Comparison of ENCODE assay signal across 2 cellular contexts in the genomic region with DNA sequence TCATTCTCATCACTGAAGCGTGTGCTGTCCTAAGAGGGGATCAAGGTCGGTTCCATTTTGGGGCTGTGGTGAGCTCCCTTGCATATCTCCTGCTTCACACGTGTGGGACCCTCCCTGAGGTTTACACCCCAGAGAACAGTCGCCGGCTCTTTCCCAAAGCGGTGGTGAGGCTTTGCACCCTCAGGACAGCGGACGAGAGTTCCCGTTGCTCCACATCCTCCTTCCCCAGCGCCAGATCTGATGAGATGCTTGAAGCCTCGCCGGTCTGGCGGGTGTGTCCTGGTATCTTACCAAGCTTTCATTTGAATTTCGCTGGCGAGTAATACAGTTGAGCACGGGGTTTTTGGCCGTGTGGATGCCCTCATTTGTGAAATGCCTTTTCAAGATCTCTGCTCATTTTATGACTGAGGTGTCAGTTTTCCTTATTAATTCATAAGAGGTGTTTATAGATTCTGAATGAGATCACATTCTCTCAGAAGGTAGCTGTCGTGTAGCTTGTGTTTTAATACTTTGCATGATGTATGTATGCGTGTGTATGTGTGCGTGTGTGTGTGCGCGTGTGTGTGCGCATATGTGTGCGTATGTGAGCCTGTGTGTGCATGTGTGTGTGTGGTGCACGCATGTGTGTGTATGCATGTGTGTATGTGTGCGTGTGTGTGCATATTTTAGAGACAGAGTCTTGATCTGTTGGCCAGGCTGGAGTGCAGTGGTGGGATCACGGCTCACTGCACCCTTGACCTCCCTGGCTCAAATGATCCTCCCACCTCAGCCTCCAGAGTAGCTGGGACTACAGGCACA.
TF ChIP-seq lines count a peak whose summit lies in the region.

No MANE protein-coding gene starts in this region.

TF ChIP-seq in SK-N-SH, 30 proteins besides CTCF, POLR2A, EP300 and RAD21 (continued from another document):
- TF ChIP-seq FOXM1 (IDR thresholded peaks at IDR 0.05; ENCODE audit: low read depth) (no peak), RFX5 (IDR thresholded peaks at IDR 0.05; ENCODE audit: low read length) (no peak), NFIC (IDR thresholded peaks at IDR 0.05; ENCODE audit: borderline replicate concordance) (no peak), ZBTB33 (IDR thresholded peaks at IDR 0.05; ENCODE audit: borderline replicate concordance, low read depth) (no peak), GABPA (IDR thresholded peaks at IDR 0.05; ENCODE audit: low read depth) (no peak), SMC3 (IDR thresholded peaks at IDR 0.05; ENCODE audit: low read depth, low read length) (no peak), EZH2phosphoT487 (IDR thresholded peaks at IDR 0.05; ENCODE audit: borderline replicate concordance, low read depth) (no peak)

TF ChIP-seq in SK-N-SH treated with all-trans-retinoic acid at 6 μM for 48 hours, 23 proteins besides CTCF, POLR2A, EP300 and RAD21:
- TF ChIP-seq, protein P1, sequence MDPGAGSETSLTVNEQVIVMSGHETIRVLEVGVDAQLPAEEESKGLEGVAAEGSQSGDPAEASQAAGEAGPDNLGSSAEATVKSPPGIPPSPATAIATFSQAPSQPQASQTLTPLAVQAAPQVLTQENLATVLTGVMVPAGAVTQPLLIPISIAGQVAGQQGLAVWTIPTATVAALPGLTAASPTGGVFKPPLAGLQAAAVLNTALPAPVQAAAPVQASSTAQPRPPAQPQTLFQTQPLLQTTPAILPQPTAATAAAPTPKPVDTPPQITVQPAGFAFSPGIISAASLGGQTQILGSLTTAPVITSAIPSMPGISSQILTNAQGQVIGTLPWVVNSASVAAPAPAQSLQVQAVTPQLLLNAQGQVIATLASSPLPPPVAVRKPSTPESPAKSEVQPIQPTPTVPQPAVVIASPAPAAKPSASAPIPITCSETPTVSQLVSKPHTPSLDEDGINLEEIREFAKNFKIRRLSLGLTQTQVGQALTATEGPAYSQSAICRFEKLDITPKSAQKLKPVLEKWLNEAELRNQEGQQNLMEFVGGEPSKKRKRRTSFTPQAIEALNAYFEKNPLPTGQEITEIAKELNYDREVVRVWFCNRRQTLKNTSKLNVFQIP (CRISPR knock-in tag; IDR thresholded peaks at IDR 0.05; ENCODE audit: borderline replicate concordance, low read depth), result no peak
- no peak for TF ChIP-seq TOX (CRISPR knock-in tag; IDR thresholded peaks at IDR 0.05; ENCODE audit: borderline replicate concordance)
- TF ChIP-seq ZFP30 (CRISPR knock-in tag; IDR thresholded peaks at IDR 0.05), result no peak
- no peak for TF ChIP-seq ZNF565 (CRISPR knock-in tag; conservative IDR thresholded peaks at IDR 0.05; ENCODE audit: low read depth)
- TF ChIP-seq OSR1 (CRISPR knock-in tag; IDR thresholded peaks at IDR 0.05), result no peak
- TF ChIP-seq PATZ1 (CRISPR knock-in tag; IDR thresholded peaks at IDR 0.05; ENCODE audit: borderline replicate concordance), result no peak
- TF ChIP-seq CSDC2 (CRISPR knock-in tag; IDR thresholded peaks at IDR 0.05), result no peak
- no peak for TF ChIP-seq ISL1 (CRISPR knock-in tag; IDR thresholded peaks at IDR 0.05)
- TF ChIP-seq ESRRG (CRISPR knock-in tag; IDR thresholded peaks at IDR 0.05), result no peak
- TF ChIP-seq RARB (CRISPR knock-in tag; IDR thresholded peaks at IDR 0.05), result no peak
- TF ChIP-seq ZC3H10 (CRISPR knock-in tag; IDR thresholded peaks at IDR 0.05), result no peak
TF ChIP-seq in SK-N-SH treated with all-trans-retinoic acid at 6 μM for 48 hours: peak in this region for 0.
